8 cellular contexts compared by ENCODE assay signal in genomic region chr3:38497026-38497425, GRCh38. TPM values are rescaled to one million over a fixed set of nuclear protein-coding genes. Genes with fewer than 3 reads are reported as not detected.
DNase-seq lines count a peak whose midpoint lies in the region; ATAC-seq and TF ChIP-seq lines count a peak whose summit lies in the region.

No MANE protein-coding gene starts in this region.

- H3K9me3 ChIP-seq in HUES64 (ENCODE audit: insufficient read depth, low read depth, low read length) (no peaks in the 10 kb centered on the region), mucosa of stomach (ENCODE audit: control insufficient read depth, low read length) (no peaks in the 10 kb centered on the region)

- peak overlapping the region; percentile 84; the same call in 1 of the 2 replicates for H3K9ac ChIP-seq in HUES64 (ENCODE audit: low read depth, low read length)
- H3K9ac ChIP-seq in mucosa of stomach (ENCODE audit: low read length) = peak overlapping the region; percentile 81

- H3K27ac ChIP-seq in HUES64 (ENCODE audit: low read depth, low read length) (no peak overlapping the region), brain microvascular endothelial cell (no peak overlapping the region)

- H3K4me1 ChIP-seq in HUES64 (ENCODE audit: insufficient read depth, low read length) = peaks cover 9% of the 10 kb centered on the region
- H3K4me1 ChIP-seq in mucosa of stomach (ENCODE audit: control insufficient read depth, insufficient read depth, low read length) = peaks cover 8% of the 10 kb centered on the region

- DNase-seq in AG10803 (ENCODE audit: low read depth) (peak; percentile 5), brain microvascular endothelial cell (no peak), DMS153 treated with DMSO at 0.1 percent for 48 hours (lab: John Stamatoyannopoulos, UW; ENCODE audit: unreplicated experiment) (no peak), OCI-M2 (lab: John Stamatoyannopoulos, UW; ENCODE audit: unreplicated experiment) (no peak), NCI-H1092 treated with DMSO at 0.1 percent for 48 hours (lab: John Stamatoyannopoulos, UW) (no peak)

- H3K4me3 ChIP-seq in AG10803 (ENCODE audit: low read length) (peak overlapping the region; percentile 92), HUES64 (ENCODE audit: low read length) (peak overlapping the region; percentile 94), brain microvascular endothelial cell (ENCODE audit: low read depth, low read length) (peak overlapping the region; percentile 86), mucosa of stomach (ENCODE audit: low read length) (peak overlapping the region; percentile 88)

- no peaks in the 10 kb centered on the region for H3K27me3 ChIP-seq in HUES64 (ENCODE audit: insufficient read depth, low read length)
- H3K27me3 ChIP-seq in brain microvascular endothelial cell (replicated peaks) = no peaks in the 10 kb centered on the region
- H3K27me3 ChIP-seq in mucosa of stomach (ENCODE audit: control insufficient read depth, insufficient read depth, low read length) = no peaks in the 10 kb centered on the region

- no peak for ATAC-seq in HG02623 (IDR thresholded peaks at IDR 0.05; ENCODE audit: unreplicated experiment)

- TF ChIP-seq CTCF in AG10803 (conservative IDR thresholded peaks at IDR 0.05; ENCODE audit: low read length) = no peak
- no peak for TF ChIP-seq CTCF in brain microvascular endothelial cell (IDR thresholded peaks at IDR 0.05; ENCODE audit: low read depth, low read length, missing control alignments)

- H3K36me3 ChIP-seq in HUES64 (ENCODE audit: insufficient read depth, low read length) (peaks cover 31% of the 10 kb centered on the region), brain microvascular endothelial cell (replicated peaks) (peaks cover 3% of the 10 kb centered on the region), mucosa of stomach (ENCODE audit: control insufficient read depth, insufficient read depth, low read length) (no peaks in the 10 kb centered on the region)

- in situ Hi-C loops in brain microvascular endothelial cell (cut with HindIII; ENCODE audit: low pct_ligation_motif_present, low sequenced_read_pairs) = no loop called here

- WGBS in HUES64 = 60% methylated on average over 4 of the region's 4 CpGs

RNA-seq across cellular contexts. Expression of gene EXOG, which starts 0.9 kb away (rescaled TPM):
- polyA plus RNA-seq in HUES64 (2013, experiment 1 of 2) = 11.0 TPM
- polyA plus RNA-seq in HUES64 (2013, experiment 2 of 2) = 8.1 TPM

RNA-seq across cellular contexts. Expression of gene ACVR2B, which starts 43.3 kb away (rescaled TPM):
- polyA plus RNA-seq in HUES64 (2013, experiment 1 of 2) = 29.8 TPM
- polyA plus RNA-seq in HUES64 (2013, experiment 2 of 2) = 33.5 TPM
